Comparison of ENCODE assay signal across 14 cellular contexts in genomic region chr2:191230174-191230573, GRCh38. TPM values are rescaled to one million over a fixed set of nuclear protein-coding genes. Genes with fewer than 3 reads are reported as not detected.
A peak's percentile ranks its signal among the peaks of the same experiment; 100 is the strongest.
DNase-seq lines count a peak whose midpoint lies in the region; ATAC-seq, FAIRE-seq and TF ChIP-seq lines count a peak whose summit lies in the region.
"Had no signal": no experiment of that assay in that cellular context is flagged by ENCODE, and none has a peak within 500 bp of the region (broad histone marks: within the 10 kb centered on the region; RNA-seq: fewer than 3 reads in every experiment).

No MANE protein-coding gene starts in this region.

- no peak overlapping the region for H3K56ac ChIP-seq in mesendoderm (ENCODE audit: low read length)

- no peaks in the 10 kb centered on the region for H3K9me3 Mint-ChIP-seq in astrocyte (ENCODE audit: unreplicated experiment)
- H3K9me3 Mint-ChIP-seq: activated CD4-positive, alpha-beta T cell treated with anti-CD3 and anti-CD28 coated beads, Interleukin-2, amount 10 ng/mL, durations not matched to agents 7 days and 5 days; natural killer cell had no signal

- H3K79me1 ChIP-seq in mesendoderm (ENCODE audit: low read length): no peaks in the 10 kb centered on the region

- ATAC-seq in right cardiac atrium (no peak), HG03095 (IDR thresholded peaks at IDR 0.05; ENCODE audit: unreplicated experiment) (no peak)
- ATAC-seq: natural killer cell had no signal

- no peak overlapping the region for H2AK5ac ChIP-seq in mesendoderm (ENCODE audit: low read length)

- H3K23ac ChIP-seq in mesendoderm (ENCODE audit: low read length): no peak overlapping the region

- DNase-seq in left ventricle myocardium inferior (no peak), right cardiac atrium (no peak), astrocyte (ENCODE audit: low read depth) (peak; percentile 98), kidney epithelial cell (ENCODE audit: low read depth) (peak; percentile 81), NCI-H2029 (lab: John Stamatoyannopoulos, UW) (no peak), mesendoderm (no peak), NCI-H2107 (lab: John Stamatoyannopoulos, UW) (no peak)
- DNase-seq: activated CD4-positive, alpha-beta T cell treated with anti-CD3 and anti-CD28 coated beads, Interleukin-2, amount 10 ng/mL, durations not matched to agents 7 days and 5 days; dorsolateral prefrontal cortex; natural killer cell; NCI-H446 treated with DMSO at 0.1 percent for 48 hours; stimulated activated CD4-positive, alpha-beta T cell treated with anti-CD3 and anti-CD28 coated beads, Interleukin-15, amount 100 ng/mL, for 24 hours had no signal

- peak; percentile 92 for FAIRE-seq in astrocyte (lab: Jason Lieb, UNC)

- H3K27ac ChIP-seq in left ventricle myocardium inferior (replicated peaks): peak overlapping the region; percentile 80
- no peak overlapping the region for H3K27ac ChIP-seq in right cardiac atrium (ENCODE audit: low read length)
- H3K27ac ChIP-seq in astrocyte (ENCODE audit: low read depth, low read length): peak overlapping the region; percentile 86
- no peak overlapping the region for H3K27ac ChIP-seq in mesendoderm (ENCODE audit: low read depth, low read length)
- H3K27ac ChIP-seq: dorsolateral prefrontal cortex had no signal

- H3K4me2 ChIP-seq in astrocyte (ENCODE audit: low read length) (peak overlapping the region; percentile 60), mesendoderm (ENCODE audit: low read length) (no peak overlapping the region)

- WGBS in right cardiac atrium: 62% methylated on average over 5 of the region's 5 CpGs
- WGBS in mesendoderm (ENCODE audit: extremely low coverage, insufficient coverage, low lambda C conversion rate): no CpG with 5 or more reads among the region's 5 CpGs

- H3K4ac ChIP-seq in mesendoderm (ENCODE audit: low read depth, low read length): no peak overlapping the region

- H3K9ac ChIP-seq in astrocyte (ENCODE audit: low read length): peak overlapping the region; percentile 54
- H3K9ac ChIP-seq in mesendoderm (ENCODE audit: low read length): no peak overlapping the region

- peaks cover 44% of the 10 kb centered on the region for H3K4me1 ChIP-seq in left ventricle myocardium inferior
- H3K4me1 ChIP-seq in right cardiac atrium (ENCODE audit: control insufficient read depth, insufficient read depth, low read length): peaks cover 2% of the 10 kb centered on the region
- H3K4me1 ChIP-seq in astrocyte (ENCODE audit: insufficient read depth, low read length): peaks cover 26% of the 10 kb centered on the region
- H3K4me1 ChIP-seq in mesendoderm (ENCODE audit: control insufficient read depth, low read depth, low read length): no peaks in the 10 kb centered on the region

- H3K4me3 ChIP-seq in left ventricle myocardium inferior: no peak overlapping the region
- H3K4me3 ChIP-seq in right cardiac atrium (ENCODE audit: low read length): no peak overlapping the region
- H3K4me3 ChIP-seq in astrocyte (ENCODE audit: insufficient read depth, low read depth, low read length): peak overlapping the region; percentile 8
- no peak overlapping the region for H3K4me3 ChIP-seq in kidney epithelial cell (ENCODE audit: low read depth, low read length)
- no peak overlapping the region for H3K4me3 ChIP-seq in mesendoderm (ENCODE audit: low read length)
- H3K4me3 ChIP-seq: dorsolateral prefrontal cortex had no signal

- H3K36me3 Mint-ChIP-seq in astrocyte (ENCODE audit: low read depth, unreplicated experiment): no peaks in the 10 kb centered on the region
- H3K36me3 Mint-ChIP-seq: natural killer cell had no signal

- no peaks in the 10 kb centered on the region for H3K27me3 ChIP-seq in left ventricle myocardium inferior (ENCODE audit: low read depth)
- H3K27me3 ChIP-seq in right cardiac atrium (ENCODE audit: control insufficient read depth, insufficient read depth): no peaks in the 10 kb centered on the region
- H3K27me3 ChIP-seq in astrocyte (ENCODE audit: insufficient read depth, low read length): no peaks in the 10 kb centered on the region
- no peaks in the 10 kb centered on the region for H3K27me3 ChIP-seq in kidney epithelial cell (ENCODE audit: control insufficient read depth, insufficient read depth, low read length)
- no peaks in the 10 kb centered on the region for H3K27me3 ChIP-seq in mesendoderm (ENCODE audit: insufficient read depth, low read length, poor library complexity)
- H3K27me3 ChIP-seq: dorsolateral prefrontal cortex had no signal

- no peak overlapping the region for H3K18ac ChIP-seq in mesendoderm (ENCODE audit: low read length)

- no peak overlapping the region for H2BK15ac ChIP-seq in mesendoderm (replicated peaks; ENCODE audit: low read depth)

- no peak overlapping the region for H4K8ac ChIP-seq in mesendoderm (ENCODE audit: low read depth, low read length)

- no peaks in the 10 kb centered on the region for H3K27me3 Mint-ChIP-seq in astrocyte (ENCODE audit: low read depth, unreplicated experiment)
- H3K27me3 Mint-ChIP-seq: activated CD4-positive, alpha-beta T cell treated with anti-CD3 and anti-CD28 coated beads, Interleukin-2, amount 10 ng/mL, durations not matched to agents 7 days and 5 days; B cell had no signal

- peak overlapping the region; percentile 58 for H2AFZ ChIP-seq in astrocyte (ENCODE audit: low read depth, low read length)

- no peak overlapping the region for H2BK120ac ChIP-seq in mesendoderm (ENCODE audit: low read depth, low read length)

- peaks cover 52% of the 10 kb centered on the region for H3K4me1 Mint-ChIP-seq in astrocyte (ENCODE audit: low read depth, unreplicated experiment)
- H3K4me1 Mint-ChIP-seq: activated CD4-positive, alpha-beta T cell treated with anti-CD3 and anti-CD28 coated beads, Interleukin-2, amount 10 ng/mL, durations not matched to agents 7 days and 5 days; natural killer cell had no signal

- no peaks in the 10 kb centered on the region for H4K20me1 ChIP-seq in astrocyte (ENCODE audit: insufficient read depth, low read length)

- no peak overlapping the region for H2BK5ac ChIP-seq in mesendoderm (ENCODE audit: low read length)

- peak overlapping the region; percentile 91 for H3K27ac Mint-ChIP-seq in astrocyte (ENCODE audit: unreplicated experiment)
- H3K27ac Mint-ChIP-seq: activated CD4-positive, alpha-beta T cell treated with anti-CD3 and anti-CD28 coated beads, Interleukin-2, amount 10 ng/mL, durations not matched to agents 7 days and 5 days; B cell; natural killer cell had no signal

- no peak for TF ChIP-seq CTCF in left ventricle myocardium inferior (IDR thresholded peaks at IDR 0.05; ENCODE audit: borderline replicate concordance)
- TF ChIP-seq CTCF in astrocyte (IDR thresholded peaks at IDR 0.05; ENCODE audit: insufficient read depth, low read depth, low read length): no peak
- TF ChIP-seq CTCF in kidney epithelial cell (IDR thresholded peaks at IDR 0.05; ENCODE audit: insufficient read depth, low read length, poor library complexity, severe bottlenecking): no peak

- H3K9me3 ChIP-seq in left ventricle myocardium inferior (replicated peaks) (no peaks in the 10 kb centered on the region), right cardiac atrium (ENCODE audit: control insufficient read depth, low read length) (no peaks in the 10 kb centered on the region), astrocyte (ENCODE audit: insufficient read depth, low read depth, low read length) (no peaks in the 10 kb centered on the region)

- no peak overlapping the region for H3K4me3 Mint-ChIP-seq in astrocyte (ENCODE audit: unreplicated experiment)
- H3K4me3 Mint-ChIP-seq: activated CD4-positive, alpha-beta T cell treated with anti-CD3 and anti-CD28 coated beads, Interleukin-2, amount 10 ng/mL, durations not matched to agents 7 days and 5 days; B cell; natural killer cell had no signal

- H3K79me2 ChIP-seq in astrocyte (ENCODE audit: insufficient read depth, low read length) (no peaks in the 10 kb centered on the region), mesendoderm (ENCODE audit: control insufficient read depth, insufficient read depth, low read length) (no peaks in the 10 kb centered on the region)

- H3K36me3 ChIP-seq in left ventricle myocardium inferior (no peaks in the 10 kb centered on the region), astrocyte (ENCODE audit: insufficient read depth, low read length) (no peaks in the 10 kb centered on the region), kidney epithelial cell (ENCODE audit: control insufficient read depth, insufficient read depth, low read length) (no peaks in the 10 kb centered on the region), mesendoderm (ENCODE audit: control insufficient read depth, insufficient read depth, low read length) (no peaks in the 10 kb centered on the region)

- H4K5ac ChIP-seq in mesendoderm (ENCODE audit: low read length): no peak overlapping the region

- intact Hi-C loops in left ventricle myocardium inferior (cut with micrococcal nuclease): no loop called here
- intact Hi-C loops in right cardiac atrium (cut with DNase I): loop anchor here in 2 of 4 donors (5.0 to 10.0 kb wide), 2 partner anchors 155 to 272 kb away; no protein-coding TSS in a partner anchor

RNA-seq across cellular contexts. Expression of gene MYO1B, which starts 15.0 kb away (rescaled TPM):
- 16.2 TPM for total RNA-seq in left ventricle myocardium inferior
- total RNA-seq in right cardiac atrium: 10 to 100 TPM; 10.3 to 16.3 (median 13.2) TPM
- 6.0 TPM for polyA plus RNA-seq in right cardiac atrium
- 95.7 TPM in 2 replicates for total RNA-seq in astrocyte
- total RNA-seq in kidney epithelial cell: 62.8 and 66.3 TPM in 2 replicates
- 35.0 TPM for polyA plus RNA-seq in mesendoderm (2013, experiment 1 of 2)
- 35.1 TPM for polyA plus RNA-seq in mesendoderm (2013, experiment 2 of 2)

Comparison
In these comparisons a context has a peak if more than half of its experiments do, and no peak if none do; other contexts are left out.
1. H3K27ac ChIP-seq: peak in left ventricle myocardium inferior (single experiment) and astrocyte (single experiment); none in right cardiac atrium (single experiment) and mesendoderm (single experiment).
2. DNase-seq: peak in astrocyte (single experiment) and kidney epithelial cell (single experiment); none in left ventricle myocardium inferior (single experiment), right cardiac atrium (0 of 3), NCI-H2029 (single experiment), mesendoderm (single experiment) and NCI-H2107 (single experiment).